8 cellular contexts compared by ENCODE assay signal in the genomic region with DNA sequence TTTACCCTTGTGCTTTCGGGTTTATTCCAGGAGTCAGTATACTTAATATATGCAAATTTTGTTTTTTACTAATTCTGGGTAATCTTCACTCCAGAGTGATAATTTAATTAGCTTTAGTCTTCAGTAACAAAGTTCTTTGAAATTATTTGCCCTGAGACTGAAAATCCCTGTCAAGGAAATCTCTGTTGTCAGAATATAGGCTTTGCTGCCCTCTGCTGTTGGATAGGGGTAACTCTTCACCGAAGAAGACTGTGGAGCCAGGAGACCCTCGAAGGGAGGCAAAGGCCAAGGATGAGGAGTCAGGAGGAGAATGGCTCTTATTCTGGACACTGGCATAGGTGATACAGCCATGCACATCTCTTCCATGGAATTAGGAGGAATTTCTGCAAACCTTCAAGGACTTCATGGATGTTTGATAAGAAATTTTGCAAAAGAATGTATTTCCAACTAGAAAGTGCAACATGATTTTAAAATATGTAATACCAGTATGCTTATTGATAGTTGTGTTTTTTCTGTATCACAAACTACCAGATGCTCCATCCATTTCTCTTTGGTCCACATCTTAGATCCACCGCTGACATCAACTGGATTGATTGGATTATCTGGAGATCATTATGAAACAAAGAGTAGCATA.
DNase-seq lines count a peak whose midpoint lies in the region; ATAC-seq lines count a peak whose summit lies in the region.

No MANE protein-coding gene starts in this region.

- H3K9me3 Mint-ChIP-seq in stimulated activated effector memory CD8-positive, alpha-beta T cell treated with anti-CD3 and anti-CD28 coated beads, Interleukin-12 subunit alpha, Interleukin-12 subunit beta, amount 100 ng/mL, for 72 hours = no peaks in the 10 kb centered on the region
- H3K9me3 Mint-ChIP-seq in stimulated activated memory B cell treated with anti-CD40 and anti-IgM and Interleukin-4, amounts not matched to agents 10 μg/mL and 1 μg/mL and 100 μg/mL, for 72 hours = no peaks in the 10 kb centered on the region

- no peak overlapping the region for H3K4me3 Mint-ChIP-seq in stimulated activated effector memory CD8-positive, alpha-beta T cell treated with anti-CD3 and anti-CD28 coated beads, Interleukin-12 subunit alpha, Interleukin-12 subunit beta, amount 100 ng/mL, for 72 hours
- H3K4me3 Mint-ChIP-seq in stimulated activated memory B cell treated with anti-CD40 and anti-IgM and Interleukin-4, amounts not matched to agents 10 μg/mL and 1 μg/mL and 100 μg/mL, for 72 hours = no peak overlapping the region

- DNase-seq in DMS153 treated with DMSO at 0.1 percent for 48 hours (lab: John Stamatoyannopoulos, UW; ENCODE audit: unreplicated experiment) (peak; percentile 39), NCI-H345 treated with DMSO at 0.1 percent for 48 hours (lab: John Stamatoyannopoulos, UW; ENCODE audit: unreplicated experiment) (peak; percentile 77), astrocyte of the hippocampus (ENCODE audit: low read depth, low spot score) (peak; percentile 73), iPS-NIHi11 (ENCODE audit: low spot score) (peak; percentile 60)
- DNase-seq in stimulated activated effector memory CD8-positive, alpha-beta T cell treated with anti-CD3 and anti-CD28 coated beads, Interleukin-12 subunit alpha, Interleukin-12 subunit beta, amount 100 ng/mL, for 72 hours (ENCODE audit: low spot score in 2 of 2) = peak; percentile 4 to 50

- peaks cover 18% of the 10 kb centered on the region for H3K27me3 Mint-ChIP-seq in stimulated activated memory B cell treated with anti-CD40 and anti-IgM and Interleukin-4, amounts not matched to agents 10 μg/mL and 1 μg/mL and 100 μg/mL, for 72 hours

- ATAC-seq in GM19328 (IDR thresholded peaks at IDR 0.05; ENCODE audit: unreplicated experiment) (peak; percentile 68), HG03196 (IDR thresholded peaks at IDR 0.05; ENCODE audit: unreplicated experiment) (peak; percentile 85)
- peak; percentile 55 for ATAC-seq in stimulated activated effector memory CD8-positive, alpha-beta T cell treated with anti-CD3 and anti-CD28 coated beads, Interleukin-12 subunit alpha, Interleukin-12 subunit beta, amount 100 ng/mL, for 72 hours
- no peak for ATAC-seq in stimulated activated memory B cell treated with anti-CD40 and anti-IgM and Interleukin-4, amounts not matched to agents 10 μg/mL and 1 μg/mL and 100 μg/mL, for 72 hours

- H3K27ac Mint-ChIP-seq in stimulated activated effector memory CD8-positive, alpha-beta T cell treated with anti-CD3 and anti-CD28 coated beads, Interleukin-12 subunit alpha, Interleukin-12 subunit beta, amount 100 ng/mL, for 72 hours = no peak overlapping the region
- no peak overlapping the region for H3K27ac Mint-ChIP-seq in stimulated activated memory B cell treated with anti-CD40 and anti-IgM and Interleukin-4, amounts not matched to agents 10 μg/mL and 1 μg/mL and 100 μg/mL, for 72 hours

- no peaks in the 10 kb centered on the region for H3K36me3 Mint-ChIP-seq in stimulated activated effector memory CD8-positive, alpha-beta T cell treated with anti-CD3 and anti-CD28 coated beads, Interleukin-12 subunit alpha, Interleukin-12 subunit beta, amount 100 ng/mL, for 72 hours
- no peaks in the 10 kb centered on the region for H3K36me3 Mint-ChIP-seq in stimulated activated memory B cell treated with anti-CD40 and anti-IgM and Interleukin-4, amounts not matched to agents 10 μg/mL and 1 μg/mL and 100 μg/mL, for 72 hours

- H3K4me1 Mint-ChIP-seq in stimulated activated effector memory CD8-positive, alpha-beta T cell treated with anti-CD3 and anti-CD28 coated beads, Interleukin-12 subunit alpha, Interleukin-12 subunit beta, amount 100 ng/mL, for 72 hours = no peaks in the 10 kb centered on the region
- H3K4me1 Mint-ChIP-seq in stimulated activated memory B cell treated with anti-CD40 and anti-IgM and Interleukin-4, amounts not matched to agents 10 μg/mL and 1 μg/mL and 100 μg/mL, for 72 hours = no peaks in the 10 kb centered on the region

Comparison
In these comparisons a context has a peak if more than half of its experiments do, and no peak if none do; other contexts are left out.
1. DNase-seq: peak in every context shown above with its lines; median percentile 77 in NCI-H345 treated with DMSO at 0.1 percent for 48 hours; 73 in astrocyte of the hippocampus; 60 in iPS-NIHi11; 39 in DMS153 treated with DMSO at 0.1 percent for 48 hours; 27 in stimulated activated effector memory CD8-positive, alpha-beta T cell treated with anti-CD3 and anti-CD28 coated beads, Interleukin-12 subunit alpha, Interleukin-12 subunit beta, amount 100 ng/mL, for 72 hours.